ENCODE assay signal across 14 cellular contexts in genomic region chr6:150579611-150580010, GRCh38. TPM values are rescaled to one million over a fixed set of nuclear protein-coding genes. Genes with fewer than 3 reads are reported as not detected.
DNase-seq lines count a peak whose midpoint lies in the region; ATAC-seq and TF ChIP-seq lines count a peak whose summit lies in the region.
"Had no signal": no experiment of that assay in that cellular context is flagged by ENCODE, and none has a peak within 500 bp of the region (broad histone marks: within the 10 kb centered on the region; RNA-seq: fewer than 3 reads in every experiment).

No MANE protein-coding gene starts in this region.

- ATAC-seq in right lobe of liver (peak; percentile 76 to 97 (median 88)), foreskin keratinocyte (no peak), GM21529 (IDR thresholded peaks at IDR 0.05; ENCODE audit: unreplicated experiment) (no peak)
- ATAC-seq: CD8-positive, alpha-beta T cell had no signal

- H3K27ac ChIP-seq in dorsolateral prefrontal cortex (peak overlapping the region in 23 of 59 donors; percentile 3 to 68 (median 40)), right lobe of liver (no peak overlapping the region), thyroid gland (no peak overlapping the region), foreskin keratinocyte (no peak overlapping the region)

- TF ChIP-seq CTCF in dorsolateral prefrontal cortex (IDR thresholded peaks at IDR 0.05 in 54 of 56, conservative IDR thresholded peaks at IDR 0.05 in 2 of 56; ENCODE audit: low read depth in 1 of 56, partially characterized antibody in 56 of 56) (no peak), right lobe of liver (IDR thresholded peaks at IDR 0.05) (peak in 2 of 4 donors; percentile 11 to 31), thyroid gland (IDR thresholded peaks at IDR 0.05) (peak in 2 of 6 experiments; percentile 12 to 24), foreskin keratinocyte (conservative IDR thresholded peaks at IDR 0.05) (no peak)

- peaks cover 12% of the 10 kb centered on the region for H3K27me3 Mint-ChIP-seq in activated CD4-positive, alpha-beta memory T cell treated with anti-CD3 and anti-CD28 coated beads for 36 hours

- intact Hi-C loops in dorsolateral prefrontal cortex (cut with DNase I) = loop anchor here (10.0 kb wide), 2 partner anchors 155 to 235 kb away; no protein-coding TSS in a partner anchor
- intact Hi-C loops in right lobe of liver (cut with DNase I) = no loop called here
- intact Hi-C loops in thyroid gland (cut with DNase I) = no loop called here
- intact Hi-C loops in activated CD4-positive, alpha-beta memory T cell treated with anti-CD3 and anti-CD28 coated beads for 36 hours (cut with micrococcal nuclease) = no loop called here

- no peaks in the 10 kb centered on the region for H3K36me3 Mint-ChIP-seq in activated CD4-positive, alpha-beta memory T cell treated with anti-CD3 and anti-CD28 coated beads for 36 hours
- H3K36me3 Mint-ChIP-seq: CD8-positive, alpha-beta T cell had no signal

- H3K27me3 ChIP-seq in MG63 (no peaks in the 10 kb centered on the region), dorsolateral prefrontal cortex (no peaks in the 10 kb centered on the region), right lobe of liver (no peaks in the 10 kb centered on the region), thyroid gland (no peaks in the 10 kb centered on the region), foreskin keratinocyte (peaks cover 8% of the 10 kb centered on the region)

- TF ChIP-seq POLR2A in right lobe of liver (IDR thresholded peaks at IDR 0.05) (no peak), thyroid gland (IDR thresholded peaks at IDR 0.05) (no peak)

- no peak overlapping the region for H3K27ac Mint-ChIP-seq in activated CD4-positive, alpha-beta memory T cell treated with anti-CD3 and anti-CD28 coated beads for 36 hours
- H3K27ac Mint-ChIP-seq: CD8-positive, alpha-beta T cell; H9 had no signal

- H3K4me3 Mint-ChIP-seq in activated CD4-positive, alpha-beta memory T cell treated with anti-CD3 and anti-CD28 coated beads for 36 hours = no peak overlapping the region
- H3K4me3 Mint-ChIP-seq: CD8-positive, alpha-beta T cell; H9 had no signal

- H3K9me3 ChIP-seq in MG63 (no peaks in the 10 kb centered on the region), right lobe of liver (no peaks in the 10 kb centered on the region), thyroid gland (no peaks in the 10 kb centered on the region)

- H3K36me3 ChIP-seq in MG63 (no peaks in the 10 kb centered on the region), right lobe of liver (no peaks in the 10 kb centered on the region), thyroid gland (no peaks in the 10 kb centered on the region)

- H3K9me3 Mint-ChIP-seq in activated CD4-positive, alpha-beta memory T cell treated with anti-CD3 and anti-CD28 coated beads for 36 hours = no peaks in the 10 kb centered on the region
- H3K9me3 Mint-ChIP-seq: CD8-positive, alpha-beta T cell; H9 had no signal

- H3K4me1 ChIP-seq in right lobe of liver (no peaks in the 10 kb centered on the region), thyroid gland (no peaks in the 10 kb centered on the region), foreskin keratinocyte (peaks cover 8% of the 10 kb centered on the region)

- POLR2A ChIA-PET in activated CD4-positive, alpha-beta memory T cell treated with anti-CD3 and anti-CD28 coated beads for 36 hours (lab: Charles Lee) = no interaction called here

- no peaks in the 10 kb centered on the region for H3K4me1 Mint-ChIP-seq in activated CD4-positive, alpha-beta memory T cell treated with anti-CD3 and anti-CD28 coated beads for 36 hours (ENCODE audit: low read depth)

- no peak overlapping the region for H3K4me3 ChIP-seq in MG63
- H3K4me3 ChIP-seq in dorsolateral prefrontal cortex = no peak overlapping the region
- no peak overlapping the region for H3K4me3 ChIP-seq in right lobe of liver
- no peak overlapping the region for H3K4me3 ChIP-seq in thyroid gland (replicated peaks in 1 of 3)

- CTCF ChIA-PET in activated CD4-positive, alpha-beta memory T cell treated with anti-CD3 and anti-CD28 coated beads for 36 hours (lab: Charles Lee) = no interaction called here

- WGBS in right lobe of liver (ENCODE audit: insufficient coverage, low coverage, low lambda C conversion rate, missing lambda C conversion rate) = 70% methylated on average over 4 of the region's 4 CpGs
- 57 to 63% methylated on average over 4 of the region's 4 CpGs for WGBS in thyroid gland, 2 donors

- DNase-seq in MG63 (peak; percentile 68), dorsolateral prefrontal cortex (peak in 9 of 10 donors; percentile 37 to 87 (median 72)), right lobe of liver (peak; percentile 71 to 80 (median 73)), thyroid gland (peak; percentile 67 to 68), foreskin keratinocyte (no peak)
- no peak for DNase-seq in activated CD4-positive, alpha-beta memory T cell treated with anti-CD3 and anti-CD28 coated beads for 36 hours
- DNase-seq: CD8-positive, alpha-beta T cell; EL; H9; IMR-90; Kasumi-1; NCI-H2029; NCI-H774 had no signal

RNA-seq across cellular contexts. Expression of gene PLEKHG1, which starts 20.1 kb away (rescaled TPM):
- total RNA-seq in MG63 (2014; rRNA removed; shearing (Covaris generic); ENCODE audit: low replicate concordance) = 0.91 and 0.99 TPM in 2 replicates
- total RNA-seq in dorsolateral prefrontal cortex (10 to 100 TPM; 14.7 to 51.9 (median 26.6) TPM), right lobe of liver (10 to 100 TPM in 5 of 6 experiments, 1 to 10 TPM in 1; 8.7 to 20.3 (median 11.8) TPM), thyroid gland (10 to 100 TPM; 12.5 to 48.4 (median 32.3) TPM), foreskin keratinocyte (2.5 and 4.1 TPM in 2 replicates)
- 0.60 and 0.64 TPM in 2 replicates for polyA plus RNA-seq in foreskin keratinocyte
- 1 to 10 TPM; 5.0 to 6.7 TPM for total RNA-seq in activated CD4-positive, alpha-beta memory T cell treated with anti-CD3 and anti-CD28 coated beads for 36 hours

Comparison
In these comparisons a context has a peak if more than half of its experiments do, and no peak if none do; other contexts are left out.
1. DNase-seq: peak in MG63 (single experiment), dorsolateral prefrontal cortex (9 of 10), right lobe of liver (3 of 3) and thyroid gland (2 of 2); none in foreskin keratinocyte (0 of 2) and activated CD4-positive, alpha-beta memory T cell treated with anti-CD3 and anti-CD28 coated beads for 36 hours (single experiment).
2. ATAC-seq: peak in right lobe of liver (4 of 4); none in foreskin keratinocyte (single experiment) and GM21529 (single experiment).
3. intact Hi-C loops: an anchor here in dorsolateral prefrontal cortex (10.0 kb wide); none called in right lobe of liver, thyroid gland and activated CD4-positive, alpha-beta memory T cell treated with anti-CD3 and anti-CD28 coated beads for 36 hours.